In genomic region chr3:33287672-33288282, GRCh38 we compare ENCODE assay signal across 23 cellular contexts.
"Had no signal": no experiment of that assay in that cellular context is flagged by ENCODE, and none has a peak within 500 bp of the region (broad histone marks: within the 10 kb centered on the region; RNA-seq: fewer than 3 reads in every experiment).

No MANE protein-coding gene starts in this region.

- H3K4me1 ChIP-seq: pancreas, sigmoid colon, stomach, transverse colon had no signal

- H3K27ac ChIP-seq: dorsolateral prefrontal cortex, hepatocyte, neural progenitor cell, pancreas, sigmoid colon, skin epidermis, stomach, thoracic aorta, transverse colon had no signal

- DNase-seq: cortex of kidney; dorsolateral prefrontal cortex; effector CD8-positive, alpha-beta T cell; foreskin melanocyte; head of caudate nucleus; left colon; left ventricle myocardium superior; mesenchymal stem cell; midbrain; nucleus accumbens; pancreas; sigmoid colon; stimulated activated CD4-positive, alpha-beta T cell treated with anti-CD3 and anti-CD28 coated beads, Interleukin-12 subunit alpha, Interleukin-12 subunit beta, amount 100 ng/mL, for 4 hours; stimulated activated naive CD4-positive, alpha-beta T cell; stomach; substantia nigra; transverse colon had no signal

- FAIRE-seq: pancreas had no signal

- H3K9me3 ChIP-seq: pancreas had no signal

- ATAC-seq: left colon; left ventricle myocardium superior; natural killer cell treated with Interleukin-12 subunit alpha and Interleukin-12 subunit beta and Interleukin-15 and Interleukin-18, amount 100 ng/mL, for 72 hours; pancreas had no signal

- H3K4me3 ChIP-seq: dorsolateral prefrontal cortex, hepatocyte, lung, neural progenitor cell, pancreas, sigmoid colon, skin epidermis, stomach, thoracic aorta, transverse colon had no signal

- H3K36me3 ChIP-seq: neural progenitor cell, pancreas, sigmoid colon, stomach, thoracic aorta, transverse colon had no signal

- H3K27me3 ChIP-seq: dorsolateral prefrontal cortex, hepatocyte, neural progenitor cell, pancreas, sigmoid colon, stomach, transverse colon had no signal
